In genomic region chr12:111074965-111075364, GRCh38 we compare ENCODE assay signal across 17 cellular contexts. TPM values are rescaled to one million over a fixed set of nuclear protein-coding genes. Genes with fewer than 3 reads are reported as not detected.
"Had no signal": no experiment of that assay in that cellular context is flagged by ENCODE, and none has a peak within 500 bp of the region (broad histone marks: within the 10 kb centered on the region; RNA-seq: fewer than 3 reads in every experiment).

No MANE protein-coding gene starts in this region.

- H3K27ac Mint-ChIP-seq: activated CD4-positive, alpha-beta T cell treated with anti-CD3 and anti-CD28 coated beads, Interleukin-2, amount 10 ng/mL, durations not matched to agents 24 days and 14 days; activated T-helper 1 cell treated with anti-CD3 and anti-CD28 coated beads, Interleukin-12 subunit alpha, Interleukin-12 subunit beta, Interleukin-2, Interleukin-4 antibody, amounts not matched to agents 30 ng/mL and 10 ng/mL and 1 ng/mL, durations not matched to agents 14 hours and 24 hours and 36 hours; natural killer cell treated with Interleukin-12 subunit alpha and Interleukin-12 subunit beta and Interleukin-15 and Interleukin-18, amount 100 ng/mL, for 72 hours; T-helper 17 cell had no signal

- H3K36me3 ChIP-seq: left ventricle myocardium inferior, sigmoid colon, thyroid gland, vagina had no signal

- H3K4me3 ChIP-seq: left ventricle myocardium inferior, sigmoid colon, thyroid gland, vagina had no signal

- H3K4me1 Mint-ChIP-seq: activated CD4-positive, alpha-beta T cell treated with anti-CD3 and anti-CD28 coated beads, Interleukin-2, amount 10 ng/mL, durations not matched to agents 24 days and 14 days had no signal

- H3K27ac ChIP-seq: left ventricle myocardium inferior, sigmoid colon, thyroid gland, vagina had no signal

- H3K9me3 Mint-ChIP-seq: activated T-helper 1 cell treated with anti-CD3 and anti-CD28 coated beads, Interleukin-12 subunit alpha, Interleukin-12 subunit beta, Interleukin-2, Interleukin-4 antibody, amounts not matched to agents 30 ng/mL and 10 ng/mL and 1 ng/mL, durations not matched to agents 14 hours and 24 hours and 36 hours; natural killer cell treated with Interleukin-12 subunit alpha and Interleukin-12 subunit beta and Interleukin-15 and Interleukin-18, amount 100 ng/mL, for 72 hours; WTC11 had no signal

- H3K27me3 ChIP-seq: sigmoid colon, thyroid gland, vagina had no signal

- ATAC-seq: natural killer cell treated with Interleukin-12 subunit alpha and Interleukin-12 subunit beta and Interleukin-15 and Interleukin-18, amount 100 ng/mL, for 72 hours; T-helper 17 cell; WTC11 had no signal

- H3K4me3 Mint-ChIP-seq: activated CD4-positive, alpha-beta T cell treated with anti-CD3 and anti-CD28 coated beads, Interleukin-2, amount 10 ng/mL, durations not matched to agents 24 days and 14 days; activated T-helper 1 cell treated with anti-CD3 and anti-CD28 coated beads, Interleukin-12 subunit alpha, Interleukin-12 subunit beta, Interleukin-2, Interleukin-4 antibody, amounts not matched to agents 30 ng/mL and 10 ng/mL and 1 ng/mL, durations not matched to agents 14 hours and 24 hours and 36 hours; natural killer cell treated with Interleukin-12 subunit alpha and Interleukin-12 subunit beta and Interleukin-15 and Interleukin-18, amount 100 ng/mL, for 72 hours; T-helper 17 cell; WTC11 had no signal

- H3K9me3 ChIP-seq: thyroid gland, vagina had no signal

- H3K4me1 ChIP-seq: left ventricle myocardium inferior, sigmoid colon, thyroid gland, vagina had no signal

- DNase-seq: activated CD4-positive, alpha-beta T cell treated with anti-CD3 and anti-CD28 coated beads, Interleukin-2, amount 10 ng/mL, durations not matched to agents 24 days and 14 days; activated CD8-positive, alpha-beta memory T cell treated with anti-CD3 and anti-CD28 coated beads for 24 hours; caudate nucleus; hippocampal formation; kidney; left ventricle myocardium inferior; mesenchymal stem cell; sigmoid colon; stimulated activated CD4-positive, alpha-beta T cell treated with anti-CD3 and anti-CD28 coated beads, Interleukin-12 subunit alpha, Interleukin-12 subunit beta, amount 100 ng/mL, for 4 hours; stimulated activated CD4-positive, alpha-beta T cell treated with anti-CD3 and anti-CD28 coated beads, Interleukin-2, amount 100 ng/mL, for 24 hours; T-helper 17 cell; thyroid gland had no signal

- H3K36me3 Mint-ChIP-seq: natural killer cell treated with Interleukin-12 subunit alpha and Interleukin-12 subunit beta and Interleukin-15 and Interleukin-18, amount 100 ng/mL, for 72 hours; WTC11 had no signal

RNA-seq across cellular contexts. Expression of gene CUX2, which starts 41.0 kb away (rescaled TPM):
- total RNA-seq: activated T-helper 1 cell treated with anti-CD3 and anti-CD28 coated beads, Interleukin-12 subunit alpha, Interleukin-12 subunit beta, Interleukin-2, Interleukin-4 antibody, amounts not matched to agents 30 ng/mL and 10 ng/mL and 1 ng/mL, durations not matched to agents 14 hours and 24 hours and 36 hours; left ventricle myocardium inferior; natural killer cell treated with Interleukin-12 subunit alpha and Interleukin-12 subunit beta and Interleukin-15 and Interleukin-18, amount 100 ng/mL, for 72 hours; osteoblast; T-helper 17 cell had no signal
